Comparison of ENCODE assay signal across 8 cellular contexts in the genomic region with DNA sequence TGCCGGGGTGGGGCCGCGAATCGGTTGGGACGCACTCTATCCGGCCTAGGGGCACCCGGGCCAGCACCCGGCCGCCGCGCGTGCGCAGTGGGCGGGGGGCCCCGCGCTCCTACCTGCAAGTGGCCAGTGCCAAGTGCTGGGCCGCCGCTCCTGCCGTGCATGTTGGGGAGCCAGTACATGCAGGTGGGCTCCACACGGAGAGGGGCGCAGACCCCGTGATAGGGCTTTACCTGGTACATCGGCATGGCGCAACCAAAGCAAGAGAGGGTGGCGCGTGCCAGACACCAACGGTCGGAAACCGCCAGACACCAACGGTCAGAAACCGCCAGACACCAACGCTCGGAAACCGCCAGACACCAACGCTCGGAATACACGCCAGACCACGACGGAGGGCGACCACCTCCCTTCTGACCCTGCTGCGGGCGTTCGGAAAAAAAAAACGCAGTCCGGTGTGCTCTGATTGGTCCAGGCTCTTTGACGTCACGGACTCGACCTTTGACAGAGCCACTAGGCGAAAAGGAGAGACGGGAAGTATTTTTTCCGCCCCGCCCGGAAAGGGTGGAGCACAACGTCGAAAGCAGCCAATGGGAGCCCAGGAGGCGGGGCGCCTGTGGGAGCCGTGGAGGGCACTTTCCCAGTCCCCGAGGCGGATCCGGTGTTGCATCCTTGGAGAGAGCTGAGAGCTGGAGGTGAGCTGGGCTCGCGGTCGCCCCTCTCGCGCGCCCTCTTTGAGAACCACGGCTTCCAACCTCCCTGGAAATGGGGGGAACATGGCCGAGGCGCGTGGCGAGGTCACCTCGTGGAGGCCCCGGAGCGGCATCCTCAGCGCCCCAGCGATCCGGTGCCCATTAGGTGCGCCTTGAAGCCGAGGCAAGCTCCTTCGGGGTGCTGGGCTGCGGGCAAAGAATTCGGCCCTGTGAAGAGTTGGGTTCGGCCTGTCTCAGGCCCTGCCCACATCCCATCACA. TPM values are rescaled to one million over a fixed set of nuclear protein-coding genes. Genes with fewer than 3 reads are reported as not detected.
DNase-seq lines count a peak whose midpoint lies in the region; ATAC-seq and TF ChIP-seq lines count a peak whose summit lies in the region.
"Not testable (repeated sequence)": the region's sequence is repeated elsewhere in the genome, so short reads cannot be mapped to it uniquely, and the experiment has no call there.

No MANE protein-coding gene starts in this region.

- DNase-seq in DMS153 treated with DMSO at 0.1 percent for 48 hours (lab: John Stamatoyannopoulos, UW; ENCODE audit: unreplicated experiment) (peak; percentile 29), HCEC 1CT (peak; percentile 61), NAMALWA (ENCODE audit: low spot score) (peak; percentile 88), SIG-M5 (lab: John Stamatoyannopoulos, UW) (peak; percentile 2), fibroblast of peridontal ligament (ENCODE audit: extremely low read depth) (peak; percentile 57), natural killer cell (peak; percentile 78)
- peak; percentile 76 for DNase-seq in activated effector memory CD4-positive, alpha-beta T cell treated with Interleukin-2 at 50 U/mL for 16 hours
- peak; percentile 56 to 64 for DNase-seq in stimulated activated CD8-positive, alpha-beta memory T cell treated with anti-CD3 and anti-CD28 coated beads, Interleukin-4, amount 100 ng/mL, for 4 hours (ENCODE audit: low read depth in 2 of 2, low spot score in 1 of 2)

- TF ChIP-seq CTCF in natural killer cell (IDR thresholded peaks at IDR 0.05) = not testable (repeated sequence)

- not testable (repeated sequence) for H3K4me1 Mint-ChIP-seq in natural killer cell

- not testable (repeated sequence) for H3K27me3 Mint-ChIP-seq in natural killer cell (ENCODE audit: low read depth in 2 of 2)

- H3K27ac Mint-ChIP-seq in natural killer cell = peak overlapping the region; percentile 80 to 84

- not testable (repeated sequence) for H3K36me3 Mint-ChIP-seq in natural killer cell

- H3K9me3 Mint-ChIP-seq in natural killer cell = not testable (repeated sequence)

- intact Hi-C loops in natural killer cell (cut with micrococcal nuclease) = not testable (repeated sequence)

- peak overlapping the region; percentile 91 for H3K4me3 Mint-ChIP-seq in natural killer cell

- peak; percentile 71 to 84 (median 82) for ATAC-seq in natural killer cell

RNA-seq across cellular contexts. Expression of a gene that starts 39.0 kb away (rescaled TPM):
- 10 to 100 TPM; 11.6 to 24.7 (median 23.5) TPM for total RNA-seq in natural killer cell

Comparison
In these comparisons a context has a peak if more than half of its experiments do, and no peak if none do; other contexts are left out.
1. Peak in every context shown above with its lines: DNase-seq and ATAC-seq.
2. DNase-seq: peak in every context shown above with its lines; median percentile 88 in NAMALWA; 78 in natural killer cell; 76 in activated effector memory CD4-positive, alpha-beta T cell treated with Interleukin-2 at 50 U/mL for 16 hours; 61 in HCEC 1CT; 60 in stimulated activated CD8-positive, alpha-beta memory T cell treated with anti-CD3 and anti-CD28 coated beads, Interleukin-4, amount 100 ng/mL, for 4 hours; 57 in fibroblast of peridontal ligament; 29 in DMS153 treated with DMSO at 0.1 percent for 48 hours; 2 in SIG-M5.